ENCODE assay signal across 15 cellular contexts in genomic region chr2:151733781-151734672, GRCh38. TPM values are rescaled to one million over a fixed set of nuclear protein-coding genes. Genes with fewer than 3 reads are reported as not detected.
A peak's percentile ranks its signal among the peaks of the same experiment; 100 is the strongest.
DNase-seq lines count a peak whose midpoint lies in the region; ATAC-seq lines count a peak whose summit lies in the region.
"Had no signal": no experiment of that assay in that cellular context is flagged by ENCODE, and none has a peak within 500 bp of the region (broad histone marks: within the 10 kb centered on the region; RNA-seq: fewer than 3 reads in every experiment).

Gene NEB, minus strand, starts transcription at chr2:151734476. Its CDS starts 1,320 bp downstream, at chr2:151733156.

- ATAC-seq in GM21737 (IDR thresholded peaks at IDR 0.05; ENCODE audit: unreplicated experiment) = no peak
- ATAC-seq: left lobe of liver, PC-3 had no signal

- peak; percentile 24 for DNase-seq in H7
- DNase-seq in NCI-H146 treated with DMSO at 0.1 percent for 48 hours (lab: John Stamatoyannopoulos, UW; ENCODE audit: unreplicated experiment) = peak; percentile 43
- DNase-seq in NCI-H526 treated with DMSO at 0.1 percent for 48 hours (lab: John Stamatoyannopoulos, UW) = peak; percentile 59
- peak; percentile 97 for DNase-seq in myocyte (ENCODE audit: low read depth)
- no peak for DNase-seq in activated naive CD4-positive, alpha-beta T cell treated with Interleukin-2 at 50 U/mL for 16 hours
- DNase-seq in HK-2 (ENCODE audit: unreplicated experiment) = no peak
- DNase-seq: EL; esophagus squamous epithelium; PC-3; stimulated activated CD4-positive, alpha-beta T cell treated with anti-CD3 and anti-CD28 coated beads, Interleukin-1b, Interleukin-23, amount 100 ng/mL, for 48 hours had no signal

- no peaks in the 10 kb centered on the region for H3K27me3 ChIP-seq in H7 (ENCODE audit: control insufficient read depth, insufficient read depth, low read length)
- H3K27me3 ChIP-seq: BLaER1, esophagus squamous epithelium, hepatocyte had no signal

- H3K4me3 ChIP-seq in H7 (ENCODE audit: insufficient read depth, low read depth, low read length) = no peak within 1 kb of the TSS
- H3K4me3 ChIP-seq: BLaER1, esophagus squamous epithelium, hepatocyte, thoracic aorta had no signal

- no peaks in the 10 kb centered on the region for H3K36me3 ChIP-seq in H7 (replicated peaks; ENCODE audit: control insufficient read depth, insufficient read depth, low read length)
- H3K36me3 ChIP-seq: BLaER1, esophagus squamous epithelium, thoracic aorta had no signal

RNA-seq across cellular contexts. Expression of gene NEB, which starts in this region (rescaled TPM):
- total RNA-seq in H7 (2014; rRNA removed; shearing (Covaris generic)) = 0.14 and 1.00 TPM in 2 replicates
- 1,133 and 1,145 TPM in 2 replicates for total RNA-seq in myocyte
- 101 TPM for polyA plus RNA-seq in myocyte (2012)

Comparison
In these comparisons a context has a peak if more than half of its experiments do, and no peak if none do; other contexts are left out.
1. RNA of gene NEB (total RNA-seq): 1,133 to 1,145 TPM in myocyte; 0.14 to 1.00 TPM in H7; every median in the first group is over 100 times any median in the second.
2. Peak in DNase-seq in H7; RNA of the gene not detected or under 1 TPM.
3. DNase-seq: peak in NCI-H146 treated with DMSO at 0.1 percent for 48 hours (single experiment), NCI-H526 treated with DMSO at 0.1 percent for 48 hours (single experiment) and myocyte (single experiment); none in activated naive CD4-positive, alpha-beta T cell treated with Interleukin-2 at 50 U/mL for 16 hours (single experiment) and HK-2 (single experiment).